ENCODE assay signal across 25 cellular contexts in the genomic region with DNA sequence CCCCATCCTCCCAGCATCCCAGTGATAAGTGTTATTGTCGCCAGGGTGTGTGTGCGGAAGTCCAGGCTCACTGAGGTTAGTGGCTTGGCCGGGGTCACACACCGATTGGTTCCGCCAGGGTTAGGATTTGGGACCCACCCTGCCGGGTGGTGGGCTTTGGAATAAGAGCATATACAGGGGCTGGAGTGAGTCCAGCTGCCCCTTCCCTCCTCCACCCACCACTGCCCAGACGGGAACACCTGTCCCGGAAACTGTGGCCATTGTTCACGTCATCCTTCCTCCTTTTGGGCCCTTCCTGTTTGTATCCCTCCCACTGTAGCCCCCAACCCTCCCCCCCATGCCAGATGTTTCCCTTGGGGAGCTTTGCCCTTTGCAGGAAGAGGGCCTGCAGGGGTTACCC. TPM values are rescaled to one million over a fixed set of nuclear protein-coding genes. Genes with fewer than 3 reads are reported as not detected.
A peak's percentile ranks its signal among the peaks of the same experiment; 100 is the strongest.
DNase-seq lines count a peak whose midpoint lies in the region; ATAC-seq, FAIRE-seq and TF ChIP-seq lines count a peak whose summit lies in the region.
"Had no signal": no experiment of that assay in that cellular context is flagged by ENCODE, and none has a peak within 500 bp of the region (broad histone marks: within the 10 kb centered on the region; RNA-seq: fewer than 3 reads in every experiment).

No MANE protein-coding gene starts in this region.

- H3K27me3 Mint-ChIP-seq in naive thymus-derived CD8-positive, alpha-beta T cell, result no peaks in the 10 kb centered on the region
- H3K27me3 Mint-ChIP-seq: activated naive CD8-positive, alpha-beta T cell had no signal

- RAD21 ChIA-PET in GM12878 (lab: Charles Lee; ENCODE audit: unreplicated experiment), result no interaction called here

- in situ Hi-C loops in GM12878 (cut with MboI), result loop anchor here (10.0 kb wide), 1 partner anchor 1436 kb away; a partner anchor contains a TSS

- DNase-seq in GF-D8 (lab: John Stamatoyannopoulos, UW), result peak; percentile 29
- DNase-seq in GM12878 (ENCODE audit: low read depth, low spot score), result no peak
- no peak for DNase-seq in neuronal stem cell (ENCODE audit: low spot score)
- no peak for DNase-seq in GM20000 (ENCODE audit: low spot score)
- no peak for DNase-seq in naive thymus-derived CD8-positive, alpha-beta T cell
- no peak for DNase-seq in mesendoderm
- DNase-seq: activated CD8-positive, alpha-beta memory T cell treated with anti-CD3 and anti-CD28 coated beads for 24 hours; activated T-cell treated with anti-CD3 and anti-CD28 coated beads, Interleukin-2, amount 50 U/mL, for 48 hours; CD4-positive, CD25-positive, alpha-beta regulatory T cell; colonic mucosa; DMS153; IMR-90; NCI-H187 treated with DMSO at 0.1 percent for 48 hours; NCI-H226; SK-N-SH; stimulated activated CD4-positive, alpha-beta T cell treated with anti-CD3 and anti-CD28 coated beads, Interleukin-4, amount 100 ng/mL, for 4 hours; T-helper 9 cell had no signal

- no peak overlapping the region for H3K23ac ChIP-seq in neuronal stem cell (ENCODE audit: low read depth, low read length, poor library complexity)
- H3K23ac ChIP-seq in mesendoderm (ENCODE audit: low read length), result no peak overlapping the region

- CTCF ChIA-PET in GM12878 (lab: Yijun Ruan, JAX), result interaction anchor here (0.6 to 2.0 kb wide), 8 partner anchors 11 to 1618 kb away, joined by 3 to 8 read pairs (median 3); a partner anchor contains a TSS

- no peak overlapping the region for H4K5ac ChIP-seq in mesendoderm (ENCODE audit: low read length)

- no peaks in the 10 kb centered on the region for H4K20me1 ChIP-seq in GM12878 (ENCODE audit: control insufficient read depth, insufficient read depth)

- POLR2A ChIA-PET in GM12878 (lab: Charles Lee), result interaction anchor here (0.6 kb wide), 1 partner anchor 12 kb away, joined by 3 read pairs; no protein-coding TSS in a partner anchor
- POLR2A ChIA-PET in naive thymus-derived CD8-positive, alpha-beta T cell (lab: Charles Lee), result interaction anchor here (0.6 to 3.1 kb wide), 3 partner anchors 8 to 45 kb away, joined by 3 to 22 read pairs (median 3); no protein-coding TSS in a partner anchor

- no peak overlapping the region for H3K56ac ChIP-seq in mesendoderm (ENCODE audit: low read length)

- H2BK12ac ChIP-seq in neuronal stem cell (ENCODE audit: low read length), result peak overlapping the region; percentile 60

- H2AK5ac ChIP-seq in neuronal stem cell (ENCODE audit: low read depth, low read length) (peak overlapping the region; percentile 92), mesendoderm (ENCODE audit: low read length) (no peak overlapping the region)

- H3K9me3 ChIP-seq in HUES64 (ENCODE audit: insufficient read depth, low read depth, low read length), result no peaks in the 10 kb centered on the region
- no peaks in the 10 kb centered on the region for H3K9me3 ChIP-seq in GM12878 (replicated peaks; ENCODE audit: control insufficient read depth, insufficient read depth, low read length)
- H3K9me3 ChIP-seq in neuronal stem cell (replicated peaks in 1 of 2; ENCODE audit: control insufficient read depth in 2 of 2, insufficient read depth in 1 of 2, low read depth in 1 of 2, low read length in 2 of 2), result no peaks in the 10 kb centered on the region
- H3K9me3 ChIP-seq: colonic mucosa, SK-N-SH, vagina had no signal

- SMC1A ChIA-PET in GM12878 (lab: Charles Lee; ENCODE audit: uncharacterized antibody, unreplicated experiment), result interaction anchor here (1.0 kb wide), 1 partner anchor 13 kb away, joined by 3 read pairs; a partner anchor contains a TSS

- no TSS peak for BruUV-seq in GM12878 (replicated peaks; lab: Mats Ljungman, UMichigan)

- H3K4me2 ChIP-seq in GM12878 (ENCODE audit: control insufficient read depth, insufficient read depth) (peak overlapping the region; percentile 84), neuronal stem cell (ENCODE audit: insufficient read depth, low read length, poor library complexity, severe bottlenecking) (no peak overlapping the region), mesendoderm (ENCODE audit: low read length) (no peak overlapping the region)
- H3K4me2 ChIP-seq: SK-N-SH had no signal

- no peak for FAIRE-seq in GM12878 (lab: Jason Lieb, UNC)
- FAIRE-seq: endometrium, kidney, RCC 7860 had no signal

- TF ChIP-seq CTCF in GM12878 (IDR thresholded peaks at IDR 0.05 in 2 of 3, conservative IDR thresholded peaks at IDR 0.05 in 1 of 3; ENCODE audit: control insufficient read depth in 2 of 3, extremely low read depth in 1 of 3, insufficient read depth in 1 of 3, low read depth in 3 of 3, low read length in 3 of 3), result no peak
- no peak for TF ChIP-seq CTCF in GM20000 (IDR thresholded peaks at IDR 0.05; ENCODE audit: extremely low read depth, missing control alignments)

- intact Hi-C loops in GM12878 (cut with micrococcal nuclease; ENCODE audit: unreplicated experiment), result loop anchor here (10.0 kb wide), 1 partner anchor 1584 kb away; a partner anchor contains a TSS

- H3K27ac Mint-ChIP-seq in naive thymus-derived CD8-positive, alpha-beta T cell, result peak overlapping the region in 5 of 10 donors; percentile 45 to 88 (median 79)
- H3K27ac Mint-ChIP-seq: activated naive CD8-positive, alpha-beta T cell; CD4-positive, CD25-positive, alpha-beta regulatory T cell had no signal

- H4K91ac ChIP-seq in neuronal stem cell (ENCODE audit: low read depth, low read length, poor library complexity), result no peak overlapping the region

- H3K4me1 ChIP-seq in HUES64 (ENCODE audit: insufficient read depth, low read length), result peaks cover 34% of the 10 kb centered on the region
- peaks cover 43% of the 10 kb centered on the region for H3K4me1 ChIP-seq in GM12878 (ENCODE audit: control insufficient read depth, insufficient read depth, low read length)
- H3K4me1 ChIP-seq in neuronal stem cell (ENCODE audit: control insufficient read depth in 2 of 2, insufficient read depth in 1 of 2, low read depth in 1 of 2, low read length in 2 of 2), result peaks cover 24 to 36% of the 10 kb centered on the region in 2 donors
- peaks cover 12% of the 10 kb centered on the region for H3K4me1 ChIP-seq in mesendoderm (ENCODE audit: control insufficient read depth, low read depth, low read length)

- peak overlapping the region; percentile 55 for H2BK15ac ChIP-seq in neuronal stem cell (ENCODE audit: low read length)
- H2BK15ac ChIP-seq in mesendoderm (replicated peaks; ENCODE audit: low read depth), result no peak overlapping the region

- TF ChIP-seq RAD21 in GM12878 (IDR thresholded peaks at IDR 0.05; ENCODE audit: insufficient read depth, low read depth, low read length), result no peak

- no peaks in the 10 kb centered on the region for H3K27me3 ChIP-seq in HUES64 (ENCODE audit: insufficient read depth, low read length)
- no peaks in the 10 kb centered on the region for H3K27me3 ChIP-seq in GM12878 (replicated peaks in 1 of 2; ENCODE audit: control insufficient read depth in 2 of 2, insufficient read depth in 2 of 2, low read length in 1 of 2)
- no peaks in the 10 kb centered on the region for H3K27me3 ChIP-seq in neuronal stem cell (ENCODE audit: control insufficient read depth in 3 of 3, insufficient read depth in 3 of 3, low read depth in 1 of 3, low read length in 3 of 3)
- H3K27me3 ChIP-seq in mesendoderm (ENCODE audit: insufficient read depth, low read length, poor library complexity), result no peaks in the 10 kb centered on the region
- H3K27me3 ChIP-seq: vagina had no signal

- H4K8ac ChIP-seq in neuronal stem cell (ENCODE audit: low read depth, low read length), result no peak overlapping the region
- H4K8ac ChIP-seq in mesendoderm (ENCODE audit: low read depth, low read length), result no peak overlapping the region

- peak overlapping the region; percentile 80 for H3K18ac ChIP-seq in neuronal stem cell (ENCODE audit: low read length)
- no peak overlapping the region for H3K18ac ChIP-seq in mesendoderm (ENCODE audit: low read length)

- no peak for TF ChIP-seq EP300 in GM12878 (IDR thresholded peaks at IDR 0.05; ENCODE audit: borderline replicate concordance in 1 of 2, control insufficient read depth in 1 of 2, low read depth in 2 of 2, low read length in 2 of 2)

- H2AFZ ChIP-seq in GM12878 (ENCODE audit: control insufficient read depth, low read depth, low read length) (peak overlapping the region; percentile 59), neuronal stem cell (ENCODE audit: low read length) (no peak overlapping the region)

- H3K79me2 ChIP-seq in GM12878 (ENCODE audit: control insufficient read depth, insufficient read depth, low read length) (peaks cover 56% of the 10 kb centered on the region), mesendoderm (ENCODE audit: control insufficient read depth, insufficient read depth, low read length) (peaks cover 46% of the 10 kb centered on the region)

- H3K4ac ChIP-seq in neuronal stem cell (ENCODE audit: low read length), result no peak overlapping the region
- H3K4ac ChIP-seq in mesendoderm (ENCODE audit: low read depth, low read length), result no peak overlapping the region

- H3K79me1 ChIP-seq in neuronal stem cell (ENCODE audit: low read depth, low read length), result peaks cover 2% of the 10 kb centered on the region
- H3K79me1 ChIP-seq in mesendoderm (ENCODE audit: low read length), result peaks cover 10% of the 10 kb centered on the region

- H3K36me3 Mint-ChIP-seq in naive thymus-derived CD8-positive, alpha-beta T cell, result peaks cover 0 to 16% (median 0%) of the 10 kb centered on the region in 3 donors
- H3K36me3 Mint-ChIP-seq: activated naive CD8-positive, alpha-beta T cell; CD4-positive, CD25-positive, alpha-beta regulatory T cell had no signal

- ATAC-seq in GM12878, result no peak
- ATAC-seq in naive thymus-derived CD8-positive, alpha-beta T cell, result no peak
- no peak for ATAC-seq in GM18511 (IDR thresholded peaks at IDR 0.05; ENCODE audit: unreplicated experiment)

- no peak overlapping the region for H3K27ac ChIP-seq in HUES64 (ENCODE audit: low read depth, low read length)
- H3K27ac ChIP-seq in GM12878 (ENCODE audit: control insufficient read depth, insufficient read depth), result peak overlapping the region; percentile 72
- H3K27ac ChIP-seq in neuronal stem cell (replicated peaks; ENCODE audit: low read length), result no peak overlapping the region
- H3K27ac ChIP-seq in mesendoderm (ENCODE audit: low read depth, low read length), result no peak overlapping the region
- H3K27ac ChIP-seq: colonic mucosa, HL-60, vagina had no signal

- no peak for TF ChIP-seq POLR2A in GM12878 (IDR thresholded peaks at IDR 0.05; ENCODE audit: low read depth, low read length)

- H2BK120ac ChIP-seq in neuronal stem cell (ENCODE audit: low read depth, low read length) (peak overlapping the region; percentile 52), mesendoderm (ENCODE audit: low read depth, low read length) (no peak overlapping the region)

- H3K9me3 Mint-ChIP-seq in naive thymus-derived CD8-positive, alpha-beta T cell, result no peaks in the 10 kb centered on the region
- H3K9me3 Mint-ChIP-seq: CD4-positive, CD25-positive, alpha-beta regulatory T cell had no signal

- peak overlapping the region; percentile 42 for H3K9ac ChIP-seq in HUES64 (ENCODE audit: low read depth, low read length)
- H3K9ac ChIP-seq in GM12878 (ENCODE audit: control insufficient read depth, insufficient read depth, low read length), result peak overlapping the region; percentile 42; the same call in 1 of the 2 replicates
- H3K9ac ChIP-seq in neuronal stem cell (ENCODE audit: low read depth, low read length, poor library complexity), result no peak overlapping the region
- no peak overlapping the region for H3K9ac ChIP-seq in mesendoderm (ENCODE audit: low read length)
- H3K9ac ChIP-seq: SK-N-SH had no signal

- H3K4me3 Mint-ChIP-seq in naive thymus-derived CD8-positive, alpha-beta T cell, result peak overlapping the region in 3 of 10 donors; percentile 44 to 58 (median 53)
- H3K4me3 Mint-ChIP-seq: CD4-positive, CD25-positive, alpha-beta regulatory T cell had no signal

- peaks cover 39% of the 10 kb centered on the region for H3K36me3 ChIP-seq in HUES64 (ENCODE audit: insufficient read depth, low read length)
- peaks cover 3 to 19% of the 10 kb centered on the region in 2 experiments; a peak in 3 of 4 replicates for H3K36me3 ChIP-seq in GM12878 (ENCODE audit: control insufficient read depth in 2 of 2, insufficient read depth in 2 of 2, low read length in 1 of 2)
- peaks cover 3 to 28% of the 10 kb centered on the region in 2 donors for H3K36me3 ChIP-seq in neuronal stem cell (replicated peaks in 1 of 2; ENCODE audit: control insufficient read depth in 2 of 2, insufficient read depth in 2 of 2, low read length in 2 of 2)
- peaks cover 2% of the 10 kb centered on the region for H3K36me3 ChIP-seq in mesendoderm (ENCODE audit: control insufficient read depth, insufficient read depth, low read length)
- H3K36me3 ChIP-seq: colonic mucosa, vagina had no signal

- peaks cover 25 to 76% (median 68%) of the 10 kb centered on the region in 4 donors for H3K4me1 Mint-ChIP-seq in naive thymus-derived CD8-positive, alpha-beta T cell

- H3K4me3 ChIP-seq in HUES64 (ENCODE audit: low read length) (no peak overlapping the region), GM12878 (peak overlapping the region; percentile 55), neuronal stem cell (ENCODE audit: low read length in 2 of 2) (no peak overlapping the region), mesendoderm (ENCODE audit: low read length) (no peak overlapping the region)
- H3K4me3 ChIP-seq: colonic mucosa, vagina had no signal

- H2BK5ac ChIP-seq in neuronal stem cell (ENCODE audit: low read length), result no peak overlapping the region
- H2BK5ac ChIP-seq in mesendoderm (ENCODE audit: low read length), result no peak overlapping the region

- H3K14ac ChIP-seq in neuronal stem cell (ENCODE audit: low read length), result no peak overlapping the region

- WGBS in HUES64, result 94% methylated on average over 9 of the region's 9 CpGs
- 45% methylated on average over 9 of the region's 9 CpGs for WGBS in GM12878 (ENCODE audit: insufficient coverage, insufficient replicate concordance, low lambda C conversion rate, missing lambda C conversion rate)
- no CpG with 5 or more reads among the region's 9 CpGs for WGBS in neuronal stem cell (ENCODE audit: extremely low coverage in 2 of 2, insufficient read length in 2 of 2, insufficient replicate concordance in 1 of 2), 2 donors
- no CpG with 5 or more reads among the region's 9 CpGs for WGBS in mesendoderm (ENCODE audit: extremely low coverage, insufficient coverage, low lambda C conversion rate)

RNA-seq across cellular contexts. Expression of a gene that starts 5.0 kb away (rescaled TPM):
- 15.7 TPM for polyA plus RNA-seq in HUES64 (2013, experiment 1 of 2)
- polyA plus RNA-seq in HUES64 (2013, experiment 2 of 2), result 15.7 TPM
- 49.3 and 55.0 TPM in 2 replicates for total RNA-seq in GM12878 (2013; cell fraction: nucleolus; rRNA removed)
- total RNA-seq in GM12878 (2014; rRNA removed), result 10.0 and 10.2 TPM in 2 replicates
- total RNA-seq in GM12878 (2014; rRNA removed; fragmentation: Illumina TruSeq; extraction: Trizol), result 3.9 and 4.0 TPM in 2 replicates
- total RNA-seq in GM12878 (2021), result 11.4 and 13.0 TPM in 2 replicates
- polyA plus RNA-seq in GM12878 (2011; ENCODE audit: low read depth), result 1.4 TPM
- 4.6 and 8.3 TPM in 2 replicates for polyA plus RNA-seq in GM12878 (2011; rRNA removed)
- polyA plus RNA-seq in GM12878 (2011; cell fraction: cytosol; rRNA removed), result 10.4 and 11.5 TPM in 2 replicates
- 29.0 and 31.8 TPM in 2 replicates for polyA plus RNA-seq in GM12878 (2011; cell fraction: nucleus; rRNA removed)
- polyA plus RNA-seq in GM12878 (2012), result 3.5 and 6.0 TPM in 2 replicates
- polyA plus RNA-seq in GM12878 (2014; fragmentation: Illumina TruSeq; extraction: Trizol), result 1.3 and 2.5 TPM in 2 replicates
- under 1 TPM; 0.06 to 0.27 TPM for polyA plus RNA-seq in GM12878 (2014; fragmentation: Nextera tagmentation; extraction: Ambion mirVana)
- polyA plus RNA-seq in GM12878 (2014; rRNA removed), result 9.3 and 10.3 TPM in 2 replicates
- 1 to 10 TPM; 3.7 to 4.6 TPM for polyA plus RNA-seq in GM12878 (2016; fragmentation: Nextera tagmentation; extraction: Ambion mirVana)
- 5.0 and 14.3 TPM in 2 replicates for polyA minus RNA-seq in GM12878 (2011; rRNA and poly(A)+ RNA removed)
- 5.1 and 6.3 TPM in 2 replicates for polyA minus RNA-seq in GM12878 (2011; cell fraction: cytosol; rRNA and poly(A)+ RNA removed)
- 12.8 and 16.0 TPM in 2 replicates for polyA minus RNA-seq in GM12878 (2011; cell fraction: nucleus; rRNA and poly(A)+ RNA removed)
- polyA plus RNA-seq in neuronal stem cell (2013, experiment 1 of 2), result 2.4 TPM
- polyA plus RNA-seq in neuronal stem cell (2013, experiment 2 of 2), result 2.5 TPM
- 1 to 10 TPM; 7.0 to 7.2 TPM for total RNA-seq in naive thymus-derived CD8-positive, alpha-beta T cell
- polyA plus RNA-seq in naive thymus-derived CD8-positive, alpha-beta T cell, result 1 to 10 TPM; 1.6 to 5.5 (median 2.0) TPM
- polyA plus RNA-seq in mesendoderm (2013, experiment 1 of 2), result 7.4 TPM
- 7.4 TPM for polyA plus RNA-seq in mesendoderm (2013, experiment 2 of 2)

RNA-seq across cellular contexts. Expression of a gene that starts 12.5 kb away (rescaled TPM):
- 39.8 TPM for polyA plus RNA-seq in HUES64 (2013, experiment 1 of 2)
- polyA plus RNA-seq in HUES64 (2013, experiment 2 of 2), result 42.5 TPM
- total RNA-seq in GM12878 (2013; cell fraction: nucleolus; rRNA removed), result 42.9 and 49.4 TPM in 2 replicates
- 25.8 and 27.6 TPM in 2 replicates for total RNA-seq in GM12878 (2014; rRNA removed)
- total RNA-seq in GM12878 (2014; rRNA removed; fragmentation: Illumina TruSeq; extraction: Trizol), result 16.7 and 16.8 TPM in 2 replicates
- 37.5 and 39.6 TPM in 2 replicates for total RNA-seq in GM12878 (2021)
- 11.3 TPM for polyA plus RNA-seq in GM12878 (2011; ENCODE audit: low read depth)
- 20.0 and 34.3 TPM in 2 replicates for polyA plus RNA-seq in GM12878 (2011; rRNA removed)
- polyA plus RNA-seq in GM12878 (2011; cell fraction: cytosol; rRNA removed), result 43.0 and 46.1 TPM in 2 replicates
- polyA plus RNA-seq in GM12878 (2011; cell fraction: nucleus; rRNA removed), result 62.1 and 65.1 TPM in 2 replicates
- polyA plus RNA-seq in GM12878 (2012), result 23.8 and 24.3 TPM in 2 replicates
- polyA plus RNA-seq in GM12878 (2014; fragmentation: Illumina TruSeq; extraction: Trizol), result 11.2 and 19.0 TPM in 2 replicates
- polyA plus RNA-seq in GM12878 (2014; fragmentation: Nextera tagmentation; extraction: Ambion mirVana), result 1 to 10 TPM; 1.6 to 4.0 TPM
- polyA plus RNA-seq in GM12878 (2014; rRNA removed), result 36.2 and 39.5 TPM in 2 replicates
- polyA plus RNA-seq in GM12878 (2016; fragmentation: Nextera tagmentation; extraction: Ambion mirVana), result 10 to 100 TPM; 50.4 to 50.7 TPM
- 38.7 and 46.0 TPM in 2 replicates for polyA minus RNA-seq in GM12878 (2011; rRNA and poly(A)+ RNA removed)
- 12.4 and 14.0 TPM in 2 replicates for polyA minus RNA-seq in GM12878 (2011; cell fraction: cytosol; rRNA and poly(A)+ RNA removed)
- polyA minus RNA-seq in GM12878 (2011; cell fraction: nucleus; rRNA and poly(A)+ RNA removed), result 20.8 and 39.0 TPM in 2 replicates
- 19.2 TPM for polyA plus RNA-seq in neuronal stem cell (2013, experiment 1 of 2)
- polyA plus RNA-seq in neuronal stem cell (2013, experiment 2 of 2), result 19.2 TPM
- 10 to 100 TPM; 33.7 to 33.8 TPM for total RNA-seq in naive thymus-derived CD8-positive, alpha-beta T cell
- 10 to 100 TPM; 24.9 to 39.0 (median 36.8) TPM for polyA plus RNA-seq in naive thymus-derived CD8-positive, alpha-beta T cell
- 21.6 TPM for polyA plus RNA-seq in mesendoderm (2013, experiment 1 of 2)
- polyA plus RNA-seq in mesendoderm (2013, experiment 2 of 2), result 23.0 TPM

RNA-seq across cellular contexts. Expression of a gene that starts 35.3 kb away (rescaled TPM):
- 215 TPM for polyA plus RNA-seq in HUES64 (2013, experiment 1 of 2)
- polyA plus RNA-seq in HUES64 (2013, experiment 2 of 2), result 188 TPM
- 53.0 and 54.1 TPM in 2 replicates for total RNA-seq in GM12878 (2013; cell fraction: nucleolus; rRNA removed)
- 284 and 305 TPM in 2 replicates for total RNA-seq in GM12878 (2014; rRNA removed)
- total RNA-seq in GM12878 (2014; rRNA removed; fragmentation: Illumina TruSeq; extraction: Trizol), result 132 and 163 TPM in 2 replicates
- total RNA-seq in GM12878 (2021), result 233 TPM in 2 replicates
- polyA plus RNA-seq in GM12878 (2011; ENCODE audit: low read depth), result 141 TPM
- 112 and 130 TPM in 2 replicates for polyA plus RNA-seq in GM12878 (2011; rRNA removed)
- polyA plus RNA-seq in GM12878 (2011; cell fraction: cytosol; rRNA removed), result 200 and 227 TPM in 2 replicates
- polyA plus RNA-seq in GM12878 (2011; cell fraction: nucleus; rRNA removed), result 129 and 130 TPM in 2 replicates
- 153 and 166 TPM in 2 replicates for polyA plus RNA-seq in GM12878 (2012)
- polyA plus RNA-seq in GM12878 (2014; fragmentation: Illumina TruSeq; extraction: Trizol), result 46.4 and 97.3 TPM in 2 replicates
- polyA plus RNA-seq in GM12878 (2014; fragmentation: Nextera tagmentation; extraction: Ambion mirVana), result 100 to 1,000 TPM in 1 of 2 experiments, 10 to 100 TPM in 1; 39.2 to 127 TPM
- 277 and 301 TPM in 2 replicates for polyA plus RNA-seq in GM12878 (2014; rRNA removed)
- polyA plus RNA-seq in GM12878 (2016; fragmentation: Nextera tagmentation; extraction: Ambion mirVana), result 100 to 1,000 TPM; 485 to 513 TPM
- 50.3 and 72.8 TPM in 2 replicates for polyA minus RNA-seq in GM12878 (2011; rRNA and poly(A)+ RNA removed)
- polyA minus RNA-seq in GM12878 (2011; cell fraction: cytosol; rRNA and poly(A)+ RNA removed), result 57.3 and 62.9 TPM in 2 replicates
- polyA minus RNA-seq in GM12878 (2011; cell fraction: nucleus; rRNA and poly(A)+ RNA removed), result 35.5 and 50.4 TPM in 2 replicates
- 177 TPM for polyA plus RNA-seq in neuronal stem cell (2013, experiment 1 of 2)
- 166 TPM for polyA plus RNA-seq in neuronal stem cell (2013, experiment 2 of 2)
- total RNA-seq in naive thymus-derived CD8-positive, alpha-beta T cell, result 10 to 100 TPM; 79.3 to 85.4 TPM
- 100 to 1,000 TPM; 238 to 276 (median 270) TPM for polyA plus RNA-seq in naive thymus-derived CD8-positive, alpha-beta T cell
- polyA plus RNA-seq in mesendoderm (2013, experiment 1 of 2), result 283 TPM
- 289 TPM for polyA plus RNA-seq in mesendoderm (2013, experiment 2 of 2)

Comparison
In these comparisons a context has a peak if more than half of its experiments do, and no peak if none do; other contexts are left out.
1. H3K9ac ChIP-seq: peak in HUES64 (single experiment) and GM12878 (single experiment); none in neuronal stem cell (single experiment) and mesendoderm (single experiment).